Comparison of ENCODE assay signal across 8 cellular contexts in the genomic region with DNA sequence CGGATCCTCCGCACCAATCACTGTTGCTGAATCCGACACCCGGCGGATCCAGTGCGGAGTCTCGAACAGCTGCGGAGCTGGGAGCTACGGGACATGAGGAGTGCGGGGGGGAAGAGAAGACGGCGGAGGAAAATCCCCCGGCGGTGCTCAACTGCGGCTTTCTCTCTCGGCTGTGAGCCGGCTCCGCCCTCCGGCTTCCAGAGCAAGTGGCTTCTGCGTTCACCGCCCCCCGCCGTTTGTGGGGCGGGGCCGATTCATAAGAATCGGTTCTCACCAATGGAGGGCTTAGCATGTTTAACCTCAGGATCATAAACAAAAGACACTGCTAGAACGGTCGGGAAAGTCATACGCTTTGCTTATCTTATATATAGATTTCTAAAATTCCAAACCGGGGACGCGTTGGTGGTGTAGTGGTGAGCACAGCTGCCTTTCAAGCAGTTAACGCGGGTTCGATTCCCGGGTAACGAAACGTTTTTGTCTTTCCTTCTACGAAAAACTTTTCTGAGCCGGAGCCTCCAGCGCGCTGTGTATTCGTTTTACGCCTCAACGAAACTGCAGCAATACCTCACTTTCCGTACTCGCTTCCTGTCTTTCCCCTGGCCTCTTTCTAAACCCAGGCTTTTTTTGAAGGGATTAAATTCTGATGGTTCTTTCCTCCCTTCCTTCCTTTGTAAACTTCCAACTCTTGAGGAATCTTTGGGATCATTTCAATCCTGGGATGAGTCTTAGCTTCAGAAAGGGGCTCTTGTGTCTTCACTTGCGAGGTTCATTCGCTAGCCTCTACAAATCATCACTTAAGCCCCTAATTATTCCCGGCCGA. TPM values are rescaled to one million over a fixed set of nuclear protein-coding genes. Genes with fewer than 3 reads are reported as not detected.
DNase-seq lines count a peak whose midpoint lies in the region; ATAC-seq and TF ChIP-seq lines count a peak whose summit lies in the region.
"Not testable (repeated sequence)": the region's sequence is repeated elsewhere in the genome, so short reads cannot be mapped to it uniquely, and the experiment has no call there.

No MANE protein-coding gene starts in this region.

- H3K9me3 Mint-ChIP-seq in activated naive CD8-positive, alpha-beta T cell treated with anti-CD3 and anti-CD28 coated beads, Interleukin-2, amount 10 ng/mL, durations not matched to agents 7 days and 5 days: not testable (repeated sequence)
- peaks cover 11% of the 10 kb centered on the region for H3K9me3 Mint-ChIP-seq in glutamatergic neuron (ENCODE audit: unreplicated experiment)

- POLR2A ChIA-PET in activated naive CD8-positive, alpha-beta T cell treated with anti-CD3 and anti-CD28 coated beads, Interleukin-2, amount 10 ng/mL, durations not matched to agents 7 days and 5 days (lab: Charles Lee): not testable (repeated sequence)

- peaks cover 14% of the 10 kb centered on the region for H3K4me1 Mint-ChIP-seq in activated naive CD8-positive, alpha-beta T cell treated with anti-CD3 and anti-CD28 coated beads, Interleukin-2, amount 10 ng/mL, durations not matched to agents 7 days and 5 days
- not testable (repeated sequence) for H3K4me1 Mint-ChIP-seq in glutamatergic neuron (ENCODE audit: low read depth, unreplicated experiment)

- H3K27me3 Mint-ChIP-seq in activated naive CD8-positive, alpha-beta T cell treated with anti-CD3 and anti-CD28 coated beads, Interleukin-2, amount 10 ng/mL, durations not matched to agents 7 days and 5 days; glutamatergic neuron (ENCODE audit: unreplicated experiment): not testable (repeated sequence)

- not testable (repeated sequence) for H3K36me3 Mint-ChIP-seq in activated naive CD8-positive, alpha-beta T cell treated with anti-CD3 and anti-CD28 coated beads, Interleukin-2, amount 10 ng/mL, durations not matched to agents 7 days and 5 days; glutamatergic neuron (ENCODE audit: unreplicated experiment)

- peak overlapping the region; percentile 88 for H3K27ac Mint-ChIP-seq in activated naive CD8-positive, alpha-beta T cell treated with anti-CD3 and anti-CD28 coated beads, Interleukin-2, amount 10 ng/mL, durations not matched to agents 7 days and 5 days
- peak overlapping the region; percentile 87 for H3K27ac Mint-ChIP-seq in glutamatergic neuron (ENCODE audit: unreplicated experiment)

- peak overlapping the region; percentile 68 for H3K27ac ChIP-seq in substantia nigra (ENCODE audit: low read depth, low read length, poor library complexity, severe bottlenecking)

- peak; percentile 81 for ATAC-seq in HG02571 (IDR thresholded peaks at IDR 0.05; ENCODE audit: unreplicated experiment)
- peak; percentile 92 for ATAC-seq in activated naive CD8-positive, alpha-beta T cell treated with anti-CD3 and anti-CD28 coated beads, Interleukin-2, amount 10 ng/mL, durations not matched to agents 7 days and 5 days (ENCODE audit: low read depth)

- DNase-seq in GM06990 (ENCODE audit: extremely low read depth, insufficient read length) (peak; percentile 95), NCI-H1048 (lab: John Stamatoyannopoulos, UW) (peak; percentile 64), SKM-1 treated with dmso at 0.1 percent for 144 hours (lab: John Stamatoyannopoulos, UW; ENCODE audit: unreplicated experiment) (peak; percentile 87), glutamatergic neuron (peak; percentile 93), nucleus accumbens (lab: John Stamatoyannopoulos, UW) (peak in 55 of 56 donors; percentile 31 to 98 (median 86)), substantia nigra (lab: John Stamatoyannopoulos, UW) (peak in 47 of 49 donors; percentile 30 to 93 (median 75))
- DNase-seq in activated naive CD8-positive, alpha-beta T cell treated with anti-CD3 and anti-CD28 coated beads, Interleukin-2, amount 10 ng/mL, durations not matched to agents 7 days and 5 days: peak; percentile 86

- not testable (repeated sequence) for H3K27me3 ChIP-seq in GM06990 (replicated peaks; ENCODE audit: control insufficient read depth, insufficient read depth, low read length)

- not testable (repeated sequence) for H3K36me3 ChIP-seq in GM06990 (ENCODE audit: control insufficient read depth, insufficient read depth, low read length)

- H3K4me3 Mint-ChIP-seq in activated naive CD8-positive, alpha-beta T cell treated with anti-CD3 and anti-CD28 coated beads, Interleukin-2, amount 10 ng/mL, durations not matched to agents 7 days and 5 days: peak overlapping the region; percentile 81
- H3K4me3 Mint-ChIP-seq in glutamatergic neuron (ENCODE audit: unreplicated experiment): peak overlapping the region; percentile 91

- not testable (repeated sequence) for TF ChIP-seq CTCF in GM06990 (IDR thresholded peaks at IDR 0.05; ENCODE audit: insufficient read depth, low read length, poor library complexity, severe bottlenecking); glutamatergic neuron (IDR thresholded peaks at IDR 0.05; ENCODE audit: partially characterized antibody, unreplicated experiment)

- H3K4me3 ChIP-seq in GM06990 (replicated peaks; ENCODE audit: low read depth, low read length): peak overlapping the region; percentile 61

RNA-seq across cellular contexts. Expression of a gene that starts 18.4 kb away (rescaled TPM):
- total RNA-seq in activated naive CD8-positive, alpha-beta T cell treated with anti-CD3 and anti-CD28 coated beads, Interleukin-2, amount 10 ng/mL, durations not matched to agents 7 days and 5 days: not detected
- total RNA-seq in glutamatergic neuron (ENCODE audit: unreplicated experiment): not detected

RNA-seq across cellular contexts. Expression of a gene that starts 50.4 kb away (rescaled TPM):
- under 1 TPM; 0.23 to 0.33 TPM for total RNA-seq in activated naive CD8-positive, alpha-beta T cell treated with anti-CD3 and anti-CD28 coated beads, Interleukin-2, amount 10 ng/mL, durations not matched to agents 7 days and 5 days
- total RNA-seq in glutamatergic neuron (ENCODE audit: unreplicated experiment): not detected

Comparison
In these comparisons a context has a peak if more than half of its experiments do, and no peak if none do; other contexts are left out.
1. Peak in every context shown above with its lines: DNase-seq, ATAC-seq, H3K4me3 ChIP-seq and H3K27ac ChIP-seq.